8 cellular contexts compared by ENCODE assay signal in the genomic region with DNA sequence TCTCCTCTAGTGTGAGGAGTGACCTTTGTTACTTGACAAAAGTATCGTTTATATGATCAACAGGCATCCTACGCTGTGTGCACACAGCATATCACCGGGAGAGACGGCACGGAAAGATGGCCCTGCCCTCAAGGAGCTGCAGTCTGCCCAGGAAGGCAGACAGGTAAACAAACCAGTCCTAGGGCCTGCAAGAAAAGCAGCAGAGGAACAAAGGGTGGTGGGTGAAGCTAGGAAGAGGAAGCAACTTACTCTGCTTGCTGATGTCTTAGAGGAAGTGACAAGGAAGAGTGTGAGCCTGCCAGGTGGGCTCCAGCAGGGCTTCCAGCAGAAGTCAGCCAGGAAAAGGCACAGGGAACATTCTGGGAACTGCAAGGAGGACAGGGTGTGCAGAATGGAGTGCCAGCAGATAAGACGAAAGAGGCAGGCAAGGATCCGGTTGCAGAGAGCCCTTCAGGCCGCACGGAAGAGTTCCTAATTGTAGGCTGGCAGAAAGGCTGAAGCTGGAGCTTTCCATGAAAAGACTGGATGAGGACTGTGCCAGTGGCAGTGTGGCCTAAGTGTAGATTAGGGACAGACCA.
A peak's percentile ranks its signal among the peaks of the same experiment; 100 is the strongest.
DNase-seq lines count a peak whose midpoint lies in the region; ATAC-seq and TF ChIP-seq lines count a peak whose summit lies in the region.

No MANE protein-coding gene starts in this region.

- peaks cover 38% of the 10 kb centered on the region for H3K79me2 ChIP-seq in GM23248 (ENCODE audit: insufficient read depth)

- H2AFZ ChIP-seq in GM23248, result peak overlapping the region; percentile 58

- no peaks in the 10 kb centered on the region for H4K20me1 ChIP-seq in GM23248 (ENCODE audit: insufficient read depth)

- H3K4me1 ChIP-seq in GM23248 (ENCODE audit: insufficient read depth) (peaks cover 26% of the 10 kb centered on the region), Panc1 (ENCODE audit: control insufficient read depth, insufficient read depth, low read length) (peaks cover 37% of the 10 kb centered on the region), right atrium auricular region (peaks cover 0 to 53% of the 10 kb centered on the region in 2 donors)

- DNase-seq in AML-193 (lab: John Stamatoyannopoulos, UW) (peak; percentile 80 to 86), GM23248 (no peak), Panc1 (ENCODE audit: low read depth, low spot score) (no peak), right atrium auricular region (ENCODE audit: low spot score) (no peak), sciatic nerve (ENCODE audit: low spot score) (no peak), NCI-H345 treated with DMSO at 0.1 percent for 48 hours (lab: John Stamatoyannopoulos, UW; ENCODE audit: unreplicated experiment) (no peak)
- DNase-seq in activated naive CD8-positive, alpha-beta T cell treated with anti-CD3 and anti-CD28 coated beads for 36 hours, result peak; percentile 48

- H3K4me1 Mint-ChIP-seq in activated naive CD8-positive, alpha-beta T cell treated with anti-CD3 and anti-CD28 coated beads for 36 hours, result peaks cover 43% of the 10 kb centered on the region

- no TSS peak for BruUV-seq in Panc1 (replicated peaks; lab: Mats Ljungman, UMichigan)

- no peak for TF ChIP-seq CTCF in Panc1 (IDR thresholded peaks at IDR 0.05)
- TF ChIP-seq CTCF in right atrium auricular region (IDR thresholded peaks at IDR 0.05), result no peak

- no peaks in the 10 kb centered on the region for H3K27me3 Mint-ChIP-seq in activated naive CD8-positive, alpha-beta T cell treated with anti-CD3 and anti-CD28 coated beads for 36 hours

- H3F3A ChIP-seq in GM23248 (ENCODE audit: insufficient read depth), result peaks cover 32% of the 10 kb centered on the region

- CTCF ChIA-PET in Panc1 (lab: Charles Lee), result interaction anchor here (0.5 to 0.6 kb wide), 2 partner anchors 77 to 506 kb away, joined by 3 to 7 read pairs; no protein-coding TSS in a partner anchor

- peak overlapping the region; percentile 84 for H3K4me3 Mint-ChIP-seq in activated naive CD8-positive, alpha-beta T cell treated with anti-CD3 and anti-CD28 coated beads for 36 hours

- no peaks in the 10 kb centered on the region for H3K9me2 ChIP-seq in GM23248 (ENCODE audit: insufficient read depth)

- H3K9me3 ChIP-seq in GM23248 (ENCODE audit: low read depth), result no peaks in the 10 kb centered on the region
- no peaks in the 10 kb centered on the region for H3K9me3 ChIP-seq in Panc1 (ENCODE audit: control insufficient read depth, insufficient read depth, low read depth, low read length)
- H3K9me3 ChIP-seq in right atrium auricular region, result no peaks in the 10 kb centered on the region

- peak overlapping the region; percentile 88 for H3K27ac Mint-ChIP-seq in activated naive CD8-positive, alpha-beta T cell treated with anti-CD3 and anti-CD28 coated beads for 36 hours

- WGBS in GM23248 (ENCODE audit: low coverage in 1 of 2, low lambda C conversion rate in 2 of 2, missing lambda C conversion rate in 2 of 2), 2 experiments, result 32 to 44% methylated on average over 9 of the region's 9 CpGs

- in situ Hi-C loops in GM23248 (cut with MboI) (no loop called here), Panc1 (cut with HindIII; ENCODE audit: low pct_unique_long_range_greater_than_20kb, low sequenced_read_pairs) (no loop called here)

- ATAC-seq in Panc1 (peak; percentile 74), sciatic nerve (peak; percentile 17), HG02623 (IDR thresholded peaks at IDR 0.05; ENCODE audit: unreplicated experiment) (no peak)

- peak overlapping the region; percentile 76 for H3K27ac ChIP-seq in GM23248
- H3K27ac ChIP-seq in Panc1 (ENCODE audit: low read length), result peak overlapping the region; percentile 96
- peak overlapping the region; percentile 98 to 99 for H3K27ac ChIP-seq in right atrium auricular region

- H3K4me3 ChIP-seq in GM23248 (peak overlapping the region; percentile 75), Panc1 (ENCODE audit: low read depth in 2 of 2, low read length in 2 of 2) (peak overlapping the region; percentile 52 to 63), right atrium auricular region (peak overlapping the region; percentile 85 to 87)

- H3K36me3 ChIP-seq in GM23248 (ENCODE audit: low read depth) (peaks cover 3% of the 10 kb centered on the region; the same call in 1 of the 2 replicates), Panc1 (ENCODE audit: control insufficient read depth, insufficient read depth, low read length) (peaks cover 8% of the 10 kb centered on the region; the same call in 1 of the 2 replicates), right atrium auricular region (peaks cover 11% of the 10 kb centered on the region)

- no peaks in the 10 kb centered on the region for H3K27me3 ChIP-seq in GM23248 (replicated peaks; ENCODE audit: insufficient read depth)
- no peaks in the 10 kb centered on the region for H3K27me3 ChIP-seq in Panc1 (ENCODE audit: control insufficient read depth, insufficient read depth, low read length)
- no peaks in the 10 kb centered on the region for H3K27me3 ChIP-seq in right atrium auricular region

- peak overlapping the region; percentile 93 for H3K9ac ChIP-seq in GM23248

- peaks cover 18% of the 10 kb centered on the region for H3K36me3 Mint-ChIP-seq in activated naive CD8-positive, alpha-beta T cell treated with anti-CD3 and anti-CD28 coated beads for 36 hours

- peak overlapping the region; percentile 71 for H3K4me2 ChIP-seq in GM23248 (ENCODE audit: unreplicated experiment)

- POLR2A ChIA-PET in Panc1 (lab: Charles Lee), result interaction anchor here (0.5 kb wide), 1 partner anchor 274 kb away, joined by 4 read pairs; no protein-coding TSS in a partner anchor

- intact Hi-C loops in Panc1 (cut with micrococcal nuclease; ENCODE audit: unreplicated experiment) (no loop called here), sciatic nerve (cut with DNase I) (no loop called here)

- peaks cover 5% of the 10 kb centered on the region for H3K9me3 Mint-ChIP-seq in activated naive CD8-positive, alpha-beta T cell treated with anti-CD3 and anti-CD28 coated beads for 36 hours

Comparison
In these comparisons a context has a peak if more than half of its experiments do, and no peak if none do; other contexts are left out.
1. DNase-seq: peak in AML-193 (2 of 2) and activated naive CD8-positive, alpha-beta T cell treated with anti-CD3 and anti-CD28 coated beads for 36 hours (single experiment); none in GM23248 (single experiment), Panc1 (single experiment), right atrium auricular region (single experiment), sciatic nerve (single experiment) and NCI-H345 treated with DMSO at 0.1 percent for 48 hours (single experiment).
2. Peak in every context shown above with its lines, with median percentiles within 50 percentile points of each other: H3K27ac ChIP-seq and H3K4me3 ChIP-seq.